ENCODE assay signal across 11 cellular contexts in the genomic region with DNA sequence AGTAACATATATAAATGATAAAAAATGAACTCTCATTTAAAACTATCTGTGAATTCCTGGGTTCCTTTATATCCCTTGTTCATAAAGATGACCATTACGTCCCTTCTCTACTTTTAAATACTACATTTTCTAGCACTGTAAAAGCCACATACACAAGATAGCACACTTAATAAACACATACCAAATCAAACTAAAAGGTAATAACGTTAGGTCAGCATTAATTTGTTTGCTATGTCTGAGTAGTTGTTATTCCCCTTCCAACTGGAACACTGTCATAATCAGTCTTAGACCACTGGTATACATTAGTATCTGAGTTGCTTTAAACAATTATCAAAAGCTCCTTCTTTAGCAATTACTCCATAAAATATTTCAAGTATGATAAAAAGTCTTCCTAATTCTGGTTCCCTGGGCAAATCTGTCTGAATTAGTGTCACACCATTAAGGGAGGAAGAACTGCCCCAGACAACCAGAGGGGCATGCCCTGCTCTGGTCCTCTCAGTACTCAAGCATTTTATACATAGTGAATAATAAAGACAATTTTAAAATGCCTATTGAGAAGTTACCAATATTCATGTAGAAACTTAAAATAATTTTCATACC.
DNase-seq lines count a peak whose midpoint lies in the region; ATAC-seq, FAIRE-seq and TF ChIP-seq lines count a peak whose summit lies in the region.
"Had no signal": no experiment of that assay in that cellular context is flagged by ENCODE, and none has a peak within 500 bp of the region (broad histone marks: within the 10 kb centered on the region; RNA-seq: fewer than 3 reads in every experiment).

No MANE protein-coding gene starts in this region.

- WGBS in A549 (ENCODE audit: missing lambda C conversion rate), result 78% methylated on average over 2 of the region's 2 CpGs

- H3K27me3 ChIP-seq in CD8-positive, alpha-beta memory T cell (ENCODE audit: insufficient read depth, low read length, poor library complexity, severe bottlenecking), result no peaks in the 10 kb centered on the region
- H3K27me3 ChIP-seq: colonic mucosa had no signal

- H3K4me2 ChIP-seq in A549, result no peak overlapping the region

- no peak for TF ChIP-seq EP300 in A549 (IDR thresholded peaks at IDR 0.05)

- no peaks in the 10 kb centered on the region for H3K27me3 Mint-ChIP-seq in CD8-positive, alpha-beta memory T cell
- H3K27me3 Mint-ChIP-seq in IgD-negative memory B cell (no peaks in the 10 kb centered on the region), brain (no peaks in the 10 kb centered on the region)

- no peak for FAIRE-seq in A549 (lab: Jason Lieb, UNC)

- CTCF ChIA-PET in A549 (lab: Yijun Ruan, JAX), result no interaction called here
- CTCF ChIA-PET in CD8-positive, alpha-beta memory T cell (lab: Charles Lee), result interaction anchor here (1.5 kb wide), 1 partner anchor 11 kb away, joined by 4 read pairs; no protein-coding TSS in a partner anchor

- H3K36me3 Mint-ChIP-seq in CD8-positive, alpha-beta memory T cell, result peaks cover 0 to 33% (median 6%) of the 10 kb centered on the region in 3 donors
- H3K36me3 Mint-ChIP-seq in IgD-negative memory B cell (no peaks in the 10 kb centered on the region), brain (no peaks in the 10 kb centered on the region)

- peak overlapping the region; percentile 35 to 90 (median 64) for H3K27ac Mint-ChIP-seq in CD8-positive, alpha-beta memory T cell
- H3K27ac Mint-ChIP-seq in IgD-negative memory B cell (peak overlapping the region; percentile 46 to 70 (median 55)), brain (peak overlapping the region in 3 of 5 experiments; percentile 60 to 87 (median 63))

- DNase-seq in A549 (ENCODE audit: low read depth in 1 of 2, low spot score in 1 of 2) (no peak), NCI-H1436 treated with DMSO at 0.1 percent for 48 hours (lab: John Stamatoyannopoulos, UW) (no peak), SHP77 (lab: John Stamatoyannopoulos, UW) (no peak), DMS79 treated with DMSO at 0.1 percent for 48 hours (lab: John Stamatoyannopoulos, UW) (no peak)
- no peak for DNase-seq in CD8-positive, alpha-beta memory T cell
- no peak for DNase-seq in stimulated activated CD4-positive, alpha-beta T cell treated with anti-CD3 and anti-CD28 coated beads, Interleukin-15, amount 100 ng/mL, for 24 hours
- DNase-seq: colonic mucosa had no signal

- no peak for ATAC-seq in A549
- ATAC-seq: Panc1 had no signal

- POLR2A ChIA-PET in A549 (lab: Yijun Ruan, JAX), result interaction anchor here (0.6 kb wide), 1 partner anchor 56 kb away, joined by 4 read pairs; no protein-coding TSS in a partner anchor
- POLR2A ChIA-PET in CD8-positive, alpha-beta memory T cell (lab: Charles Lee), result no interaction called here

- no peaks in the 10 kb centered on the region for H3K36me3 ChIP-seq in CD8-positive, alpha-beta memory T cell (ENCODE audit: insufficient read depth, low read length)
- H3K36me3 ChIP-seq: colonic mucosa had no signal

- H3K27ac ChIP-seq in A549, result no peak overlapping the region
- H3K27ac ChIP-seq in CD8-positive, alpha-beta memory T cell (ENCODE audit: low read depth, low read length), result no peak overlapping the region
- H3K27ac ChIP-seq: colonic mucosa had no signal

- H3K9me3 Mint-ChIP-seq in CD8-positive, alpha-beta memory T cell, result no peaks in the 10 kb centered on the region
- no peaks in the 10 kb centered on the region for H3K9me3 Mint-ChIP-seq in IgD-negative memory B cell
- no peaks in the 10 kb centered on the region for H3K9me3 Mint-ChIP-seq in brain

- no peak for TF ChIP-seq CTCF in A549 (IDR thresholded peaks at IDR 0.05)
- no peak for TF ChIP-seq CTCF in brain (conservative IDR thresholded peaks at IDR 0.05)

- peaks cover 84 to 97% (median 92%) of the 10 kb centered on the region in 3 donors for H3K4me1 Mint-ChIP-seq in CD8-positive, alpha-beta memory T cell
- H3K4me1 Mint-ChIP-seq in IgD-negative memory B cell, result peaks cover 5 to 26% (median 14%) of the 10 kb centered on the region in 3 donors
- H3K4me1 Mint-ChIP-seq in brain, result peaks cover 52% of the 10 kb centered on the region

- no peaks in the 10 kb centered on the region for H3K9me3 ChIP-seq in A549
- H3K9me3 ChIP-seq in CD8-positive, alpha-beta memory T cell (ENCODE audit: low read length), result no peaks in the 10 kb centered on the region
- H3K9me3 ChIP-seq: colonic mucosa, HAP-1 had no signal

- H3K4me3 ChIP-seq in A549, result no peak overlapping the region
- H3K4me3 ChIP-seq in CD8-positive, alpha-beta memory T cell (ENCODE audit: low read length), result no peak overlapping the region
- H3K4me3 ChIP-seq: colonic mucosa, HAP-1 had no signal

- no peak for TF ChIP-seq RAD21 in A549 (conservative IDR thresholded peaks at IDR 0.05 in 1 of 2, IDR thresholded peaks at IDR 0.05 in 1 of 2)

- H3K4me3 Mint-ChIP-seq in CD8-positive, alpha-beta memory T cell, result peak overlapping the region in 5 of 7 donors; percentile 9 to 49 (median 42)
- H3K4me3 Mint-ChIP-seq in IgD-negative memory B cell (peak overlapping the region in 2 of 4 donors; percentile 18 to 65), brain (peak overlapping the region in 1 of 5 experiments; percentile 43)

- TF ChIP-seq POLR2A in A549 (IDR thresholded peaks at IDR 0.05; ENCODE audit: low read length), result no peak

- H3K4me1 ChIP-seq in A549, result peaks cover 53% of the 10 kb centered on the region
- peaks cover 88% of the 10 kb centered on the region for H3K4me1 ChIP-seq in CD8-positive, alpha-beta memory T cell (ENCODE audit: insufficient read depth, low read length)

TF ChIP-seq in A549, 52 proteins besides CTCF, POLR2A, EP300 and RAD21:
- no peak for TF ChIP-seq GATA3 (IDR thresholded peaks at IDR 0.05; ENCODE audit: borderline replicate concordance)
- no peak for TF ChIP-seq PHF8 (IDR thresholded peaks at IDR 0.05; ENCODE audit: borderline replicate concordance, low read depth)
- TF ChIP-seq, protein P1, sequence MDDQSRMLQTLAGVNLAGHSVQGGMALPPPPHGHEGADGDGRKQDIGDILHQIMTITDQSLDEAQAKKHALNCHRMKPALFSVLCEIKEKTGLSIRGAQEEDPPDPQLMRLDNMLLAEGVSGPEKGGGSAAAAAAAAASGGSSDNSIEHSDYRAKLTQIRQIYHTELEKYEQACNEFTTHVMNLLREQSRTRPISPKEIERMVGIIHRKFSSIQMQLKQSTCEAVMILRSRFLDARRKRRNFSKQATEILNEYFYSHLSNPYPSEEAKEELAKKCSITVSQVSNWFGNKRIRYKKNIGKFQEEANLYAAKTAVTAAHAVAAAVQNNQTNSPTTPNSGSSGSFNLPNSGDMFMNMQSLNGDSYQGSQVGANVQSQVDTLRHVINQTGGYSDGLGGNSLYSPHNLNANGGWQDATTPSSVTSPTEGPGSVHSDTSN (IDR thresholded peaks at IDR 0.05), result no peak
- TF ChIP-seq NPAS2 (CRISPR knock-in tag; IDR thresholded peaks at IDR 0.05; ENCODE audit: borderline replicate concordance), result no peak
- no peak for TF ChIP-seq HOXB5 (CRISPR knock-in tag; IDR thresholded peaks at IDR 0.05)
- TF ChIP-seq, protein P2, sequence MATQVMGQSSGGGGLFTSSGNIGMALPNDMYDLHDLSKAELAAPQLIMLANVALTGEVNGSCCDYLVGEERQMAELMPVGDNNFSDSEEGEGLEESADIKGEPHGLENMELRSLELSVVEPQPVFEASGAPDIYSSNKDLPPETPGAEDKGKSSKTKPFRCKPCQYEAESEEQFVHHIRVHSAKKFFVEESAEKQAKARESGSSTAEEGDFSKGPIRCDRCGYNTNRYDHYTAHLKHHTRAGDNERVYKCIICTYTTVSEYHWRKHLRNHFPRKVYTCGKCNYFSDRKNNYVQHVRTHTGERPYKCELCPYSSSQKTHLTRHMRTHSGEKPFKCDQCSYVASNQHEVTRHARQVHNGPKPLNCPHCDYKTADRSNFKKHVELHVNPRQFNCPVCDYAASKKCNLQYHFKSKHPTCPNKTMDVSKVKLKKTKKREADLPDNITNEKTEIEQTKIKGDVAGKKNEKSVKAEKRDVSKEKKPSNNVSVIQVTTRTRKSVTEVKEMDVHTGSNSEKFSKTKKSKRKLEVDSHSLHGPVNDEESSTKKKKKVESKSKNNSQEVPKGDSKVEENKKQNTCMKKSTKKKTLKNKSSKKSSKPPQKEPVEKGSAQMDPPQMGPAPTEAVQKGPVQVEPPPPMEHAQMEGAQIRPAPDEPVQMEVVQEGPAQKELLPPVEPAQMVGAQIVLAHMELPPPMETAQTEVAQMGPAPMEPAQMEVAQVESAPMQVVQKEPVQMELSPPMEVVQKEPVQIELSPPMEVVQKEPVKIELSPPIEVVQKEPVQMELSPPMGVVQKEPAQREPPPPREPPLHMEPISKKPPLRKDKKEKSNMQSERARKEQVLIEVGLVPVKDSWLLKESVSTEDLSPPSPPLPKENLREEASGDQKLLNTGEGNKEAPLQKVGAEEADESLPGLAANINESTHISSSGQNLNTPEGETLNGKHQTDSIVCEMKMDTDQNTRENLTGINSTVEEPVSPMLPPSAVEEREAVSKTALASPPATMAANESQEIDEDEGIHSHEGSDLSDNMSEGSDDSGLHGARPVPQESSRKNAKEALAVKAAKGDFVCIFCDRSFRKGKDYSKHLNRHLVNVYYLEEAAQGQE (IDR thresholded peaks at IDR 0.05), result no peak
- TF ChIP-seq FOSL2 (IDR thresholded peaks at IDR 0.05), result no peak
- TF ChIP-seq FOSL2 (CRISPR knock-in tag; IDR thresholded peaks at IDR 0.05), result no peak
- peak; percentile 89 for TF ChIP-seq MAFK (IDR thresholded peaks at IDR 0.05; ENCODE audit: partially characterized antibody)
- TF ChIP-seq CEBPB (IDR thresholded peaks at IDR 0.05), result no peak
